ENCODE assay signal across 14 cellular contexts in the genomic region with DNA sequence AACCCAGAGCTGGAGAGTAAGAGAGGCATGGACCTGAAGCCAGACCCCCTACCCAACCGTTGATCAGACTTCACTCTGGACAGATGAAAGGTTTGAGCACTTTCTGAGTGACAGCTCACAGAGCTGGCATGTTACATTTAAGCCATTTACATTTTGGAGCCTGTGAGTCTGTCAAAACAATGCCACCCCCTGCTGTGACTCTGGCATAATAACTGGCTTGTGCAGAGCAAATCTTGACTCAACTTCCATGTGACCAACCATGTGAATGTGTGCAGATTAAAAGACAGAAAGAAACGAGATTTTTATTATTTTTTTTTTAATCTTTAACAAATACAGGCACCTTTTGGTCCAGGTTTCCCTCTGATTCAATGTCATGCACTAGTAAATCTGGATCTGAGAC. TPM values are rescaled to one million over a fixed set of nuclear protein-coding genes. Genes with fewer than 3 reads are reported as not detected.
A peak's percentile ranks its signal among the peaks of the same experiment; 100 is the strongest.
DNase-seq lines count a peak whose midpoint lies in the region; ATAC-seq and TF ChIP-seq lines count a peak whose summit lies in the region.
"Had no signal": no experiment of that assay in that cellular context is flagged by ENCODE, and none has a peak within 500 bp of the region (broad histone marks: within the 10 kb centered on the region; RNA-seq: fewer than 3 reads in every experiment).

No MANE protein-coding gene starts in this region.

- CTCF ChIA-PET in A673 (lab: Charles Lee), result no interaction called here

- H3K4me3 Mint-ChIP-seq in CD14-positive monocyte, result no peak overlapping the region
- no peak overlapping the region for H3K4me3 Mint-ChIP-seq in activated T-cell treated with anti-CD3 and anti-CD28 coated beads, Interleukin-2, amount 50 U/mL, for 4 hours

- BruUV-seq in A673 (replicated peaks; lab: Mats Ljungman, UMichigan), result no TSS peak

- H3K36me3 ChIP-seq in A673 (ENCODE audit: insufficient read depth, low read length, poor library complexity, severe bottlenecking), result no peaks in the 10 kb centered on the region
- H3K36me3 ChIP-seq: gastrocnemius medialis, lower lobe of right lung, uterus had no signal

- ATAC-seq in GM21723 (IDR thresholded peaks at IDR 0.05; ENCODE audit: unreplicated experiment), result no peak
- no peak for ATAC-seq in activated T-cell treated with anti-CD3 and anti-CD28 coated beads, Interleukin-2, amount 50 U/mL, for 4 hours
- ATAC-seq: gastrocnemius medialis, lower lobe of right lung, psoas muscle had no signal

- H3K36me3 Mint-ChIP-seq in CD14-positive monocyte, result no peaks in the 10 kb centered on the region
- no peaks in the 10 kb centered on the region for H3K36me3 Mint-ChIP-seq in activated T-cell treated with anti-CD3 and anti-CD28 coated beads, Interleukin-2, amount 50 U/mL, for 4 hours (ENCODE audit: insufficient read depth)

- H3K4me1 ChIP-seq in A673 (ENCODE audit: insufficient read depth, low read length, poor library complexity, severe bottlenecking), result peaks cover 54% of the 10 kb centered on the region
- H3K4me1 ChIP-seq: uterus had no signal

- no peak overlapping the region for H3K4me3 ChIP-seq in A673 (ENCODE audit: low read depth, low read length, poor library complexity, severe bottlenecking)
- no peak overlapping the region for H3K4me3 ChIP-seq in fibroblast of the aortic adventitia (ENCODE audit: low read depth, low read length)
- no peak overlapping the region for H3K4me3 ChIP-seq in coronary artery
- H3K4me3 ChIP-seq: gastrocnemius medialis, lower lobe of right lung, psoas muscle, uterus had no signal

- H3K9me3 Mint-ChIP-seq in CD14-positive monocyte, result peaks cover 0 to 1% (median 0%) of the 10 kb centered on the region in 7 donors
- H3K9me3 Mint-ChIP-seq in activated T-cell treated with anti-CD3 and anti-CD28 coated beads, Interleukin-2, amount 50 U/mL, for 4 hours, result no peaks in the 10 kb centered on the region

- H3K4me1 Mint-ChIP-seq in CD14-positive monocyte, result no peaks in the 10 kb centered on the region
- peaks cover 2% of the 10 kb centered on the region for H3K4me1 Mint-ChIP-seq in activated T-cell treated with anti-CD3 and anti-CD28 coated beads, Interleukin-2, amount 50 U/mL, for 4 hours (ENCODE audit: low read depth)

- no peak overlapping the region for H3K27ac Mint-ChIP-seq in CD14-positive monocyte

- peak; percentile 88 for DNase-seq in A673 (ENCODE audit: low spot score)
- DNase-seq in GOT3 (lab: John Stamatoyannopoulos, UW), result peak; percentile 9
- DNase-seq in NCI-H446 (lab: John Stamatoyannopoulos, UW), result peak; percentile 77 to 81
- DNase-seq in fibroblast of the aortic adventitia (ENCODE audit: low read depth), result peak; percentile 3
- DNase-seq in coronary artery (ENCODE audit: low spot score), result no peak
- no peak for DNase-seq in CD14-positive monocyte (ENCODE audit: low spot score)
- DNase-seq in activated T-cell treated with anti-CD3 and anti-CD28 coated beads, Interleukin-2, amount 50 U/mL, for 4 hours, result no peak
- DNase-seq: activated T-cell treated with anti-CD3 and anti-CD28 coated beads, Interleukin-2, amount 50 U/mL, for 48 hours; cerebellar nuclear complex; lower lobe of right lung had no signal

- TF ChIP-seq CTCF in A673 (conservative IDR thresholded peaks at IDR 0.05; ENCODE audit: low read depth, low read length) (no peak), fibroblast of the aortic adventitia (IDR thresholded peaks at IDR 0.05; ENCODE audit: insufficient read depth, low read length) (no peak), coronary artery (IDR thresholded peaks at IDR 0.05) (no peak), CD14-positive monocyte (IDR thresholded peaks at IDR 0.05) (no peak)

- peaks cover 7 to 11% (median 9%) of the 10 kb centered on the region in 3 donors for H3K27me3 Mint-ChIP-seq in CD14-positive monocyte (ENCODE audit: low read depth in 3 of 3)
- peaks cover 7% of the 10 kb centered on the region for H3K27me3 Mint-ChIP-seq in activated T-cell treated with anti-CD3 and anti-CD28 coated beads, Interleukin-2, amount 50 U/mL, for 4 hours (ENCODE audit: low read depth)

- H3K27ac ChIP-seq in A673 (ENCODE audit: low read depth, low read length, poor library complexity, severe bottlenecking), result no peak overlapping the region
- H3K27ac ChIP-seq in coronary artery, result no peak overlapping the region
- H3K27ac ChIP-seq: gastrocnemius medialis, lower lobe of right lung, psoas muscle, uterus had no signal

- intact Hi-C loops in A673 (cut with micrococcal nuclease; ENCODE audit: unreplicated experiment) (no loop called here), CD14-positive monocyte (cut with micrococcal nuclease) (no loop called here)

- H3K9me3 ChIP-seq in A673 (ENCODE audit: low read depth, low read length, poor library complexity, severe bottlenecking), result no peaks in the 10 kb centered on the region
- H3K9me3 ChIP-seq: gastrocnemius medialis, lower lobe of right lung, psoas muscle, uterus had no signal

- POLR2A ChIA-PET in A673 (lab: Charles Lee; ENCODE audit: low non-redundant PET), result no interaction called here

- H3K27me3 ChIP-seq in A673 (replicated peaks; ENCODE audit: insufficient read depth, low read depth, low read length, poor library complexity), result no peaks in the 10 kb centered on the region
- H3K27me3 ChIP-seq: gastrocnemius medialis, uterus had no signal

RNA-seq across cellular contexts. Expression of gene MFAP3, which starts 48.5 kb away (rescaled TPM):
- total RNA-seq in A673 (2021) (21.4 and 25.8 TPM in 2 replicates), fibroblast of the aortic adventitia (ENCODE audit: low replicate concordance) (13.5 and 75.3 TPM in 2 replicates)
- polyA plus RNA-seq in CD14-positive monocyte, result 10 to 100 TPM in 1 of 2 donors, 1 to 10 TPM in 1; 8.6 to 13.1 TPM
- total RNA-seq in activated T-cell treated with anti-CD3 and anti-CD28 coated beads, Interleukin-2, amount 50 U/mL, for 4 hours, result 10 to 100 TPM; 10.8 to 17.1 (median 16.0) TPM

RNA-seq across cellular contexts. Expression of gene FAM114A2, which starts 48.5 kb away (rescaled TPM):
- total RNA-seq in A673 (2021), result 19.3 and 23.5 TPM in 2 replicates
- total RNA-seq in fibroblast of the aortic adventitia (ENCODE audit: low replicate concordance), result 34.7 and 39.3 TPM in 2 replicates
- polyA plus RNA-seq in CD14-positive monocyte, result 10 to 100 TPM; 15.6 to 18.4 TPM
- 10 to 100 TPM; 21.7 to 25.6 (median 24.3) TPM for total RNA-seq in activated T-cell treated with anti-CD3 and anti-CD28 coated beads, Interleukin-2, amount 50 U/mL, for 4 hours

Comparison
In these comparisons a context has a peak if more than half of its experiments do, and no peak if none do; other contexts are left out.
1. DNase-seq: peak in A673 (single experiment), GOT3 (single experiment), NCI-H446 (2 of 2) and fibroblast of the aortic adventitia (single experiment); none in coronary artery (single experiment), CD14-positive monocyte (single experiment) and activated T-cell treated with anti-CD3 and anti-CD28 coated beads, Interleukin-2, amount 50 U/mL, for 4 hours (single experiment).